In the genomic region with DNA sequence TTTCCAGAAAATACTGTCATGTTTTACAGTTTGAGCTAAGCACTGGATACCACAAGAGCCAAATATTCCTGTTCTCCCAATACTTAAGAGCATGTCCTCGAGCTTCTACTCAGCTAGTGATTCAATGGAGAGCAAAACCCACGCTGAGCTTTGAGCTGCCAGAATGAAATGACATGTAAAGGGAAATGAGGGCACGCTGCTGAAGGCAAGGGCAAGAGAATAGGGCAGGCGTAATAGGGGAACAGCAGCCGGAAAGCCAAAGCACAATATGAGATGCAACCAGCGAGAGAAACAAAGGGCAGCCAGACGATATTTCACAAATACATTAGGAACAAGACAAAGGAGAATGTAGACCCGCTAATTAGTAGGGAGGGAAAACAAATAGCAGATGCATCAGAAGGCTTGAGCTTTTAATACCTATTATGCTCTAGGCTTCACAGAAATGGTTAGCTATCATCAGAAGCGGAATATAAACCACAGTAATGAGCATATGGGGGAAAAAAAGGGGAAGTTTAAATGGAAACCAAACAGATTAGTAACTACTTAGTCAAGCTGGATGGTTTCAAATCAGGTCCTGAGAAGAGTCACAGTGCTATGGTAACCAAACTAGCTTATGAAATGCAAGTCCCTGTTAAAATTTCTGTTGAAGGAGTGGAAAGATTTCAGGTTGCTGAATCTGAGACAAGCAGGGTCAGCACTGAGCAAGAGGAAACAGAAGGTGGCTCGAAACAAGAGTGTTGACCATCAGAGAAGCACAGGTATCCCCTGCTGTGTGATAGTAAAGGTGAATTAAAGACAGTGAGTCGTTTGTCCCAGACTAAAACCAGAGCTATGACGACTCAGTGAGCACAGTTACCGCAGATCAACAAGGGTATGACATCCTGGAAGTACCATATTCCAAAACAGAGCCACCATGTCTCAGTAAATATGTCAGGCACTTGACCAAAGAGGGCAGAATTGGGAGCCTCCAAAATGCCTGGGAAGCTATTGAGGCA, we compare ENCODE assay signal across 11 cellular contexts.
A peak's percentile ranks its signal among the peaks of the same experiment; 100 is the strongest.
DNase-seq lines count a peak whose midpoint lies in the region; ATAC-seq and TF ChIP-seq lines count a peak whose summit lies in the region.
"Had no signal": no experiment of that assay in that cellular context is flagged by ENCODE, and none has a peak within 500 bp of the region (broad histone marks: within the 10 kb centered on the region; RNA-seq: fewer than 3 reads in every experiment).

No MANE protein-coding gene starts in this region.

- DNase-seq in activated CD4-positive, CD25-positive, alpha-beta regulatory T cell (lab: John Stamatoyannopoulos, UW): no peak
- DNase-seq in MM.1S (peak; percentile 37), AG08395 (ENCODE audit: low spot score) (no peak), Calu3 (no peak)
- DNase-seq in naive thymus-derived CD4-positive, alpha-beta T cell: no peak
- DNase-seq in T-helper 2 cell treated with Interferon-gamma antibody and Interleukin-4, amounts not matched to agents 5 μg/mL and 100 μg/mL, for 36 hours (ENCODE audit: low spot score): no peak
- DNase-seq: PC-3 had no signal

- peaks cover 0 to 40% (median 14%) of the 10 kb centered on the region in 5 donors for H3K27me3 Mint-ChIP-seq in naive thymus-derived CD4-positive, alpha-beta T cell
- no peaks in the 10 kb centered on the region for H3K27me3 Mint-ChIP-seq in T-helper 2 cell treated with Interferon-gamma antibody and Interleukin-4, amounts not matched to agents 5 μg/mL and 100 μg/mL, for 36 hours (ENCODE audit: low read depth)
- H3K27me3 Mint-ChIP-seq in Calu3 (ENCODE audit: unreplicated experiment): no peaks in the 10 kb centered on the region

- CTCF ChIA-PET in naive thymus-derived CD4-positive, alpha-beta T cell (lab: Charles Lee): no interaction called here
- CTCF ChIA-PET in Calu3 (lab: Charles Lee): interaction anchor here (0.6 kb wide), 1 partner anchor 31 kb away, joined by 3 read pairs; no protein-coding TSS in a partner anchor

- no peaks in the 10 kb centered on the region for H3K79me2 ChIP-seq in MM.1S (ENCODE audit: low read length)

- H3K36me3 ChIP-seq in MM.1S (replicated peaks; ENCODE audit: insufficient read depth, low read length): no peaks in the 10 kb centered on the region
- no peaks in the 10 kb centered on the region for H3K36me3 ChIP-seq in naive thymus-derived CD4-positive, alpha-beta T cell (ENCODE audit: control insufficient read depth in 2 of 3, insufficient read depth in 3 of 3, low read length in 3 of 3)

- peak overlapping the region; percentile 27; the same call in 1 of the 2 replicates for H3K27ac ChIP-seq in MM.1S (ENCODE audit: low read length)
- no peak overlapping the region for H3K27ac ChIP-seq in naive thymus-derived CD4-positive, alpha-beta T cell (ENCODE audit: low read depth, low read length)

- H3K36me3 Mint-ChIP-seq in naive thymus-derived CD4-positive, alpha-beta T cell: no peaks in the 10 kb centered on the region
- no peaks in the 10 kb centered on the region for H3K36me3 Mint-ChIP-seq in T-helper 2 cell treated with Interferon-gamma antibody and Interleukin-4, amounts not matched to agents 5 μg/mL and 100 μg/mL, for 36 hours (ENCODE audit: low read depth)
- no peaks in the 10 kb centered on the region for H3K36me3 Mint-ChIP-seq in Calu3 (ENCODE audit: insufficient read depth, unreplicated experiment)

- TF ChIP-seq CTCF in MM.1S (IDR thresholded peaks at IDR 0.05; ENCODE audit: low read length) (no peak), Calu3 (IDR thresholded peaks at IDR 0.05; ENCODE audit: unreplicated experiment) (no peak)

- H3K4me1 ChIP-seq in MM.1S (ENCODE audit: low read length): no peaks in the 10 kb centered on the region
- no peaks in the 10 kb centered on the region for H3K4me1 ChIP-seq in naive thymus-derived CD4-positive, alpha-beta T cell (ENCODE audit: control insufficient read depth in 2 of 2, insufficient read depth in 2 of 2, low read length in 2 of 2)

- POLR2A ChIA-PET in naive thymus-derived CD4-positive, alpha-beta T cell (lab: Charles Lee): no interaction called here

- no peak overlapping the region for H3K4me3 ChIP-seq in MM.1S (ENCODE audit: low read length)
- no peak overlapping the region for H3K4me3 ChIP-seq in naive thymus-derived CD4-positive, alpha-beta T cell (ENCODE audit: low read length)

- H2AFZ ChIP-seq in MM.1S (ENCODE audit: low read length): no peak overlapping the region; the same call in 1 of the 2 replicates

- H3F3A ChIP-seq in MM.1S (ENCODE audit: insufficient read depth, low read length): no peaks in the 10 kb centered on the region

- no peaks in the 10 kb centered on the region for H3K9me3 ChIP-seq in MM.1S (replicated peaks; ENCODE audit: insufficient read depth, low read length)
- H3K9me3 ChIP-seq in naive thymus-derived CD4-positive, alpha-beta T cell (ENCODE audit: control insufficient read depth in 2 of 3, low read length in 3 of 3): no peaks in the 10 kb centered on the region

- H3K4me2 ChIP-seq in MM.1S (ENCODE audit: low read depth, low read length): no peak overlapping the region

- no peaks in the 10 kb centered on the region for H4K20me1 ChIP-seq in MM.1S (ENCODE audit: insufficient read depth, low read length)

- ATAC-seq in activated CD4-positive, CD25-positive, alpha-beta regulatory T cell treated with anti-CD3 and anti-CD28 coated beads, Interleukin-2, amount 50 U/mL, for 24 hours: peak; percentile 72 to 77
- peak; percentile 94 for ATAC-seq in HG02642 (IDR thresholded peaks at IDR 0.05; ENCODE audit: poor library complexity, unreplicated experiment)
- peak; percentile 37 for ATAC-seq in naive thymus-derived CD4-positive, alpha-beta T cell
- ATAC-seq: HCT116, PC-3 had no signal

- no peak overlapping the region for H3K4me3 Mint-ChIP-seq in naive thymus-derived CD4-positive, alpha-beta T cell
- no peak overlapping the region for H3K4me3 Mint-ChIP-seq in T-helper 2 cell treated with Interferon-gamma antibody and Interleukin-4, amounts not matched to agents 5 μg/mL and 100 μg/mL, for 36 hours
- H3K4me3 Mint-ChIP-seq in Calu3 (ENCODE audit: low read depth, unreplicated experiment): no peak overlapping the region

- no peak overlapping the region for H3K27ac Mint-ChIP-seq in naive thymus-derived CD4-positive, alpha-beta T cell
- H3K27ac Mint-ChIP-seq in T-helper 2 cell treated with Interferon-gamma antibody and Interleukin-4, amounts not matched to agents 5 μg/mL and 100 μg/mL, for 36 hours: no peak overlapping the region
- H3K27ac Mint-ChIP-seq in Calu3 (ENCODE audit: unreplicated experiment): no peak overlapping the region
- H3K27ac Mint-ChIP-seq: activated T-helper 2 cell treated with anti-CD3 and anti-CD28 coated beads, Interferon-gamma antibody, Interleukin-2, Interleukin-4, amounts not matched to agents 10 μg/mL and 5 μg/mL and 100 μg/mL, durations not matched to agents 14 hours and 24 hours and 36 hours had no signal

- no peaks in the 10 kb centered on the region for H3K27me3 ChIP-seq in MM.1S (replicated peaks; ENCODE audit: insufficient read depth, low read length)
- H3K27me3 ChIP-seq in naive thymus-derived CD4-positive, alpha-beta T cell (ENCODE audit: control insufficient read depth in 2 of 2, insufficient read depth in 2 of 2, low read length in 2 of 2): no peaks in the 10 kb centered on the region

- no TSS peak for BruUV-seq in Calu3 (replicated peaks; lab: Mats Ljungman, UMichigan)

- no peaks in the 10 kb centered on the region for H3K4me1 Mint-ChIP-seq in naive thymus-derived CD4-positive, alpha-beta T cell
- H3K4me1 Mint-ChIP-seq in T-helper 2 cell treated with Interferon-gamma antibody and Interleukin-4, amounts not matched to agents 5 μg/mL and 100 μg/mL, for 36 hours (ENCODE audit: low read depth): no peaks in the 10 kb centered on the region
- H3K4me1 Mint-ChIP-seq in Calu3 (ENCODE audit: low read depth, unreplicated experiment): no peaks in the 10 kb centered on the region

- no peaks in the 10 kb centered on the region for H3K9me2 ChIP-seq in MM.1S (replicated peaks; ENCODE audit: insufficient read depth, low read length)

- H3K9me3 Mint-ChIP-seq in naive thymus-derived CD4-positive, alpha-beta T cell: no peaks in the 10 kb centered on the region
- H3K9me3 Mint-ChIP-seq in T-helper 2 cell treated with Interferon-gamma antibody and Interleukin-4, amounts not matched to agents 5 μg/mL and 100 μg/mL, for 36 hours: no peaks in the 10 kb centered on the region
- peaks cover 2% of the 10 kb centered on the region for H3K9me3 Mint-ChIP-seq in Calu3 (ENCODE audit: low read depth, unreplicated experiment)
- H3K9me3 Mint-ChIP-seq: activated T-helper 2 cell treated with anti-CD3 and anti-CD28 coated beads, Interferon-gamma antibody, Interleukin-2, Interleukin-4, amounts not matched to agents 10 μg/mL and 5 μg/mL and 100 μg/mL, durations not matched to agents 14 hours and 24 hours and 36 hours had no signal

- intact Hi-C loops in naive thymus-derived CD4-positive, alpha-beta T cell (cut with micrococcal nuclease): no loop called here
- intact Hi-C loops in Calu3 (cut with micrococcal nuclease; ENCODE audit: unreplicated experiment): no loop called here

- no peak overlapping the region for H3K9ac ChIP-seq in MM.1S (ENCODE audit: low read length)

Comparison
In these comparisons a context has a peak if more than half of its experiments do, and no peak if none do; other contexts are left out.
1. ATAC-seq: peak in every context shown above with its lines; median percentile 94 in HG02642; 74 in activated CD4-positive, CD25-positive, alpha-beta regulatory T cell treated with anti-CD3 and anti-CD28 coated beads, Interleukin-2, amount 50 U/mL, for 24 hours; 37 in naive thymus-derived CD4-positive, alpha-beta T cell.